Comparison of ENCODE assay signal across 1 cellular context in the genomic region with DNA sequence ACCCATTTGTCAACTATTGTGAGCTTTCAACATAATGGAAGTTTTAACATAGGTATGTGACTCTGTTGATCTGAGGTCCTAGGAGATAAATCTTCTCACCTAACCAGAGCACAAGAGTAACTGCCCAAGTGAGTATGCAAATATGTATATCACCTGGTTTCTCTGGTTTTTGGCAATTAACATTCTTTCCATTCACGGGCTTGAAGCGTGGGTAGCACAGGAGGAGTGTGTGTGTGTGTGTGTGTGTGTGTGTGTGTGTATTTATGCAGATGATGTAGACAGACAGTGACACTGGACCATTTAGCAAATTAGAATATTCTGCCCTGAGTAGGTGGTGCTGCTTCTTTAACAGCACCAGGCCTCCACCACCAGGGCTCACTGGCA.
TF ChIP-seq lines count a peak whose summit lies in the region.

No MANE protein-coding gene starts in this region.

TF ChIP-seq in GM12878, 131 proteins besides CTCF, POLR2A, EP300 and RAD21 (continued from another document):
- peak; percentile 53; the same call in 1 of the 2 replicates for TF ChIP-seq RAD51 (IDR thresholded peaks at IDR 0.05)
- peak; percentile 53; the same call in 1 of the 2 replicates for TF ChIP-seq BMI1 (IDR thresholded peaks at IDR 0.05; ENCODE audit: borderline replicate concordance)
- 0 out of 2 replicates have a peak, but pooled peaks have one; percentile 63 for TF ChIP-seq HDGF (IDR thresholded peaks at IDR 0.05)
- TF ChIP-seq, protein P1, sequence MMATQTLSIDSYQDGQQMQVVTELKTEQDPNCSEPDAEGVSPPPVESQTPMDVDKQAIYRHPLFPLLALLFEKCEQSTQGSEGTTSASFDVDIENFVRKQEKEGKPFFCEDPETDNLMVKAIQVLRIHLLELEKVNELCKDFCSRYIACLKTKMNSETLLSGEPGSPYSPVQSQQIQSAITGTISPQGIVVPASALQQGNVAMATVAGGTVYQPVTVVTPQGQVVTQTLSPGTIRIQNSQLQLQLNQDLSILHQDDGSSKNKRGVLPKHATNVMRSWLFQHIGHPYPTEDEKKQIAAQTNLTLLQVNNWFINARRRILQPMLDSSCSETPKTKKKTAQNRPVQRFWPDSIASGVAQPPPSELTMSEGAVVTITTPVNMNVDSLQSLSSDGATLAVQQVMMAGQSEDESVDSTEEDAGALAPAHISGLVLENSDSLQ (IDR thresholded peaks at IDR 0.05), result peak; percentile 19; the same call in 1 of the 2 replicates
- no peak for TF ChIP-seq MYB (IDR thresholded peaks at IDR 0.05; ENCODE audit: borderline replicate concordance, low read depth, low read length)
- no peak for TF ChIP-seq NR2C1 (IDR thresholded peaks at IDR 0.05)
- peak; percentile 64 to 80; a peak in 2 of 4 replicates for TF ChIP-seq IKZF2 (IDR thresholded peaks at IDR 0.05)
- TF ChIP-seq MYC (IDR thresholded peaks at IDR 0.05; ENCODE audit: insufficient read depth, insufficient read length, insufficient replicate concordance, low read length, severe bottlenecking), result no peak
- no peak for TF ChIP-seq NFXL1 (IDR thresholded peaks at IDR 0.05; ENCODE audit: borderline replicate concordance)
- TF ChIP-seq, protein P2, sequence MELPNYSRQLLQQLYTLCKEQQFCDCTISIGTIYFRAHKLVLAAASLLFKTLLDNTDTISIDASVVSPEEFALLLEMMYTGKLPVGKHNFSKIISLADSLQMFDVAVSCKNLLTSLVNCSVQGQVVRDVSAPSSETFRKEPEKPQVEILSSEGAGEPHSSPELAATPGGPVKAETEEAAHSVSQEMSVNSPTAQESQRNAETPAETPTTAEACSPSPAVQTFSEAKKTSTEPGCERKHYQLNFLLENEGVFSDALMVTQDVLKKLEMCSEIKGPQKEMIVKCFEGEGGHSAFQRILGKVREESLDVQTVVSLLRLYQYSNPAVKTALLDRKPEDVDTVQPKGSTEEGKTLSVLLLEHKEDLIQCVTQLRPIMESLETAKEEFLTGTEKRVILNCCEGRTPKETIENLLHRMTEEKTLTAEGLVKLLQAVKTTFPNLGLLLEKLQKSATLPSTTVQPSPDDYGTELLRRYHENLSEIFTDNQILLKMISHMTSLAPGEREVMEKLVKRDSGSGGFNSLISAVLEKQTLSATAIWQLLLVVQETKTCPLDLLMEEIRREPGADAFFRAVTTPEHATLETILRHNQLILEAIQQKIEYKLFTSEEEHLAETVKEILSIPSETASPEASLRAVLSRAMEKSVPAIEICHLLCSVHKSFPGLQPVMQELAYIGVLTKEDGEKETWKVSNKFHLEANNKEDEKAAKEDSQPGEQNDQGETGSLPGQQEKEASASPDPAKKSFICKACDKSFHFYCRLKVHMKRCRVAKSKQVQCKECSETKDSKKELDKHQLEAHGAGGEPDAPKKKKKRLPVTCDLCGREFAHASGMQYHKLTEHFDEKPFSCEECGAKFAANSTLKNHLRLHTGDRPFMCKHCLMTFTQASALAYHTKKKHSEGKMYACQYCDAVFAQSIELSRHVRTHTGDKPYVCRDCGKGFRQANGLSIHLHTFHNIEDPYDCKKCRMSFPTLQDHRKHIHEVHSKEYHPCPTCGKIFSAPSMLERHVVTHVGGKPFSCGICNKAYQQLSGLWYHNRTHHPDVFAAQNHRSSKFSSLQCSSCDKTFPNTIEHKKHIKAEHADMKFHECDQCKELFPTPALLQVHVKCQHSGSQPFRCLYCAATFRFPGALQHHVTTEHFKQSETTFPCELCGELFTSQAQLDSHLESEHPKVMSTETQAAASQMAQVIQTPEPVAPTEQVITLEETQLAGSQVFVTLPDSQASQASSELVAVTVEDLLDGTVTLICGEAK (IDR thresholded peaks at IDR 0.05; ENCODE audit: borderline replicate concordance), result no peak; the same call in 1 of the 2 replicates
- TF ChIP-seq IKZF1 (conservative IDR thresholded peaks at IDR 0.05), result peak; percentile 53; the same call in 1 of the 2 replicates
- no peak for TF ChIP-seq FOXM1 (IDR thresholded peaks at IDR 0.05; ENCODE audit: low read depth, low read length)
- TF ChIP-seq ATF7 (IDR thresholded peaks at IDR 0.05; ENCODE audit: low read depth), result peak; percentile 88
- no peak for TF ChIP-seq IRF4 (IDR thresholded peaks at IDR 0.05; ENCODE audit: low read depth, low read length)
- TF ChIP-seq MTA2 (IDR thresholded peaks at IDR 0.05; ENCODE audit: low read depth), result peak; percentile 82
- peak; percentile 33 for TF ChIP-seq MEF2B (IDR thresholded peaks at IDR 0.05; ENCODE audit: partially characterized antibody, poor library complexity, severe bottlenecking)
- TF ChIP-seq, protein P3, sequence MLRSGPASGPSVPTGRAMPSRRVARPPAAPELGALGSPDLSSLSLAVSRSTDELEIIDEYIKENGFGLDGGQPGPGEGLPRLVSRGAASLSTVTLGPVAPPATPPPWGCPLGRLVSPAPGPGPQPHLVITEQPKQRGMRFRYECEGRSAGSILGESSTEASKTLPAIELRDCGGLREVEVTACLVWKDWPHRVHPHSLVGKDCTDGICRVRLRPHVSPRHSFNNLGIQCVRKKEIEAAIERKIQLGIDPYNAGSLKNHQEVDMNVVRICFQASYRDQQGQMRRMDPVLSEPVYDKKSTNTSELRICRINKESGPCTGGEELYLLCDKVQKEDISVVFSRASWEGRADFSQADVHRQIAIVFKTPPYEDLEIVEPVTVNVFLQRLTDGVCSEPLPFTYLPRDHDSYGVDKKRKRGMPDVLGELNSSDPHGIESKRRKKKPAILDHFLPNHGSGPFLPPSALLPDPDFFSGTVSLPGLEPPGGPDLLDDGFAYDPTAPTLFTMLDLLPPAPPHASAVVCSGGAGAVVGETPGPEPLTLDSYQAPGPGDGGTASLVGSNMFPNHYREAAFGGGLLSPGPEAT (IDR thresholded peaks at IDR 0.05; ENCODE audit: low read depth), result peak; percentile 61
- TF ChIP-seq DPF2 (IDR thresholded peaks at IDR 0.05), result peak; percentile 55; the same call in 1 of the 2 replicates
- TF ChIP-seq BHLHE40 (IDR thresholded peaks at IDR 0.05; ENCODE audit: borderline replicate concordance in 1 of 2, low read depth in 2 of 2, low read length in 1 of 2), result peak; percentile 73 to 88; a peak in 2 of 4 replicates
- peak; percentile 82; the same call in 1 of the 3 replicates for TF ChIP-seq POU2F2 (IDR thresholded peaks at IDR 0.05; ENCODE audit: borderline replicate concordance, low read depth, low read length)
- TF ChIP-seq NBN (IDR thresholded peaks at IDR 0.05), result peak; percentile 66
- TF ChIP-seq CHD2 (IDR thresholded peaks at IDR 0.05; ENCODE audit: borderline replicate concordance, low read depth, low read length), result peak; percentile 29; the same call in 1 of the 2 replicates
- no peak for TF ChIP-seq TAF1 (IDR thresholded peaks at IDR 0.05; ENCODE audit: borderline replicate concordance, low read depth, low read length)
- TF ChIP-seq PML (IDR thresholded peaks at IDR 0.05; ENCODE audit: low read length), result no peak
